In the genomic region with DNA sequence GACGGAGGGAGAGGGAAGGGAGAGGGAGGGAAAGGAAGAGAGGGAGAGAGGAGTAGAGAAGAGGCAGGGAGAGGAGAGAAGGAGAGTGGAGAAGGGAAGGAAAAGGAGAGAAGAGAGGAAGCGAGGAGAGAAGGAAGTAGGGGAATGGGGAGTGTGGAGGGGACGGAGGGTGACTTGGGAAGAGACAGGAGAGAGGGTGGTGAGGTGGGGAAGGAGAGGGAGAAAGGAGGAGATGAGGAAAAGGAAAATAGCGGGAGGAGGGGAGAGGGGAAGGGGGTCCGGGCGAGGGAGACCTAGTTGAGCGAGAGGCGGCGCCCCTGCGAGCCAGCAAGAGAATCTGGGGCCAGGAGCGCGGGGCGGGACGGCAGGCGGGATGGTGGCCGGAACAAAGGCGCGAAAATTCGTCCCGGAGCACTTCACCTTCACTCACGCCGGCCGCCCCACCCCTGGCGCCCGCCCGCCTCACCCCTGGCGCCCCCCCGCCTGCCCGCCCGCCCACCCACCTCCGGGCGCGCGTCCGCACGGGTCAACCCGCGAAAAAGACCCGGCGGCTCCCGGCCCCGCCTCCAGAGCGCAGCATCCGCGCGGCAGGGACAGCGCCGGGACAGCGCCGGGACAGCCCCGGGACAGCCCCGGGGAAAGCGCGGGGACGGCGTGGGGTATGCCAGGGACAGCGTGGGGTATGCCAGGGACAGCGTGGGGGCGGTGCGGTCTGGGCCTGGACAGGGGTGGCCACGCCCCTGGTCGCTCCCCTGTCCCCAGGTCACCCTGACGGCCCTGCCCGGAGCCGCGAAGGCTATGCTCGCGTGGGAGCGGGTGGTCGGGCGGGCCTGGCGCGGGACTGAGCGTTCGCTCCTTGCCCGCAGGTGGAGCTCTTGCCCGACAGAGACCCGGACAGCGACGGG, we compare ENCODE assay signal across 8 cellular contexts. TPM values are rescaled to one million over a fixed set of nuclear protein-coding genes. Genes with fewer than 3 reads are reported as not detected.
DNase-seq lines count a peak whose midpoint lies in the region; ATAC-seq, FAIRE-seq and TF ChIP-seq lines count a peak whose summit lies in the region.

No MANE protein-coding gene starts in this region.

- H4K20me1 ChIP-seq in keratinocyte (ENCODE audit: control insufficient read depth, extremely low read depth, insufficient read depth, low read length): peaks cover 2% of the 10 kb centered on the region

- H3K9ac ChIP-seq in keratinocyte (ENCODE audit: control insufficient read depth, extremely low read depth, insufficient read depth, low read length): no peak overlapping the region

- WGBS in prostate gland: 2% methylated on average over 41 of the region's 80 CpGs

- H3K27me3 ChIP-seq in left ventricle myocardium inferior (ENCODE audit: low read depth) (peaks cover 87% of the 10 kb centered on the region), keratinocyte (ENCODE audit: control insufficient read depth, extremely low read depth, insufficient read depth, low read length) (peaks cover 59% of the 10 kb centered on the region), prostate gland (replicated peaks; ENCODE audit: insufficient read depth) (peaks cover 26% of the 10 kb centered on the region)

- FAIRE-seq in keratinocyte (lab: Jason Lieb, UNC): no peak

- no peak overlapping the region for H3K27ac ChIP-seq in left ventricle myocardium inferior (replicated peaks)
- no peak overlapping the region for H3K27ac ChIP-seq in VCaP
- H3K27ac ChIP-seq in keratinocyte (ENCODE audit: control insufficient read depth, insufficient read depth, low read length): no peak overlapping the region
- no peak overlapping the region for H3K27ac ChIP-seq in prostate gland

- H3K4me2 ChIP-seq in keratinocyte (ENCODE audit: control insufficient read depth, extremely low read depth, insufficient read depth, low read depth, low read length): peak overlapping the region; percentile 17

- no peak overlapping the region for H2AFZ ChIP-seq in keratinocyte (ENCODE audit: control insufficient read depth, low read length)

- H3K9me1 ChIP-seq in keratinocyte (ENCODE audit: control insufficient read depth, extremely low read depth, insufficient read depth, low read length): no peaks in the 10 kb centered on the region

- H3K4me1 ChIP-seq in left ventricle myocardium inferior (peaks cover 25% of the 10 kb centered on the region), keratinocyte (ENCODE audit: control insufficient read depth, extremely low read depth, insufficient read depth, low read length) (no peaks in the 10 kb centered on the region), prostate gland (replicated peaks) (no peaks in the 10 kb centered on the region)

- H3K4me3 ChIP-seq in left ventricle myocardium inferior (peak overlapping the region; percentile 50), keratinocyte (ENCODE audit: control insufficient read depth in 2 of 3, extremely low read depth in 1 of 3, insufficient read depth in 2 of 3, low read depth in 1 of 3, low read length in 3 of 3) (no peak overlapping the region), prostate gland (peak overlapping the region in 1 of 2 donors; percentile 2)

- ATAC-seq in left cardiac atrium: no peak
- no peak for ATAC-seq in GM18498 (IDR thresholded peaks at IDR 0.05; ENCODE audit: unreplicated experiment)

- no peaks in the 10 kb centered on the region for H3K79me2 ChIP-seq in keratinocyte (ENCODE audit: control insufficient read depth, insufficient read depth, low read length)

- no peak for TF ChIP-seq CTCF in left ventricle myocardium inferior (IDR thresholded peaks at IDR 0.05; ENCODE audit: borderline replicate concordance)
- TF ChIP-seq CTCF in VCaP (conservative IDR thresholded peaks at IDR 0.05): peak; percentile 64
- TF ChIP-seq CTCF in keratinocyte (optimal IDR thresholded peaks at IDR 0.05 in 1 of 3, IDR thresholded peaks at IDR 0.05 in 1 of 3, conservative IDR thresholded peaks at IDR 0.05 in 1 of 3; ENCODE audit: extremely low read depth in 1 of 3, insufficient read depth in 2 of 3, low read length in 3 of 3): peak in 2 of 3 experiments; percentile 57 to 60
- no peak for TF ChIP-seq CTCF in prostate gland (IDR thresholded peaks at IDR 0.05)

- H3K36me3 ChIP-seq in left ventricle myocardium inferior: no peaks in the 10 kb centered on the region
- H3K36me3 ChIP-seq in keratinocyte (ENCODE audit: control insufficient read depth in 2 of 2, extremely low read depth in 1 of 2, insufficient read depth in 2 of 2, low read length in 2 of 2): no peaks in the 10 kb centered on the region
- no peaks in the 10 kb centered on the region for H3K36me3 ChIP-seq in prostate gland

- dilution Hi-C loops in keratinocyte (cut with MboI; ENCODE audit: extremely low pct_ligation_motif_present, low sequenced_read_pairs): no loop called here

- H3K9me3 ChIP-seq in left ventricle myocardium inferior (replicated peaks) (no peaks in the 10 kb centered on the region), keratinocyte (ENCODE audit: control insufficient read depth, low read depth, low read length) (no peaks in the 10 kb centered on the region), prostate gland (no peaks in the 10 kb centered on the region)

- intact Hi-C loops in left ventricle myocardium inferior (cut with micrococcal nuclease): no loop called here
- intact Hi-C loops in left cardiac atrium (cut with DNase I): no loop called here
- intact Hi-C loops in prostate gland (cut with DNase I): loop anchor here (2.0 kb wide), 1 partner anchor 118 kb away; no protein-coding TSS in a partner anchor

- TF ChIP-seq POLR2A in prostate gland (IDR thresholded peaks at IDR 0.05): no peak

- DNase-seq in left ventricle myocardium inferior: no peak
- DNase-seq in left cardiac atrium: no peak
- DNase-seq in keratinocyte (ENCODE audit: low read depth, low spot score): no peak
- no peak for DNase-seq in activated effector memory CD4-positive, alpha-beta T cell treated with Interleukin-2 at 50 U/mL for 16 hours
- DNase-seq in prostate gland (ENCODE audit: low spot score): no peak
- DNase-seq in kidney glomerular epithelial cell (lab: John Stamatoyannopoulos, UW): no peak

RNA-seq across cellular contexts. Expression of a gene that starts 4.2 kb away (rescaled TPM):
- not detected for total RNA-seq in left ventricle myocardium inferior
- not detected for total RNA-seq in left cardiac atrium
- not detected in 3 replicates for polyA plus RNA-seq in keratinocyte
- not detected for polyA plus RNA-seq in keratinocyte (2011; ENCODE audit: low read depth)
- not detected in 2 replicates for polyA plus RNA-seq in keratinocyte (2011; cell fraction: cytosol; rRNA removed)
- not detected in 2 replicates for polyA plus RNA-seq in keratinocyte (2011; cell fraction: nucleus; rRNA removed)
- not detected in 2 replicates for polyA plus RNA-seq in keratinocyte (2012; ENCODE audit: low replicate concordance)
- not detected in 3 replicates for polyA minus RNA-seq in keratinocyte
- polyA minus RNA-seq in keratinocyte (2011; cell fraction: cytosol; rRNA and poly(A)+ RNA removed): not detected
- polyA minus RNA-seq in keratinocyte (2011; cell fraction: nucleus; rRNA and poly(A)+ RNA removed): not detected in 2 replicates
- total RNA-seq in prostate gland: 1 to 10 TPM; 3.9 to 5.8 TPM

Comparison
In these comparisons a context has a peak if more than half of its experiments do, and no peak if none do; other contexts are left out.
1. CTCF ChIP-seq: peak in VCaP (single experiment) and keratinocyte (2 of 3); none in left ventricle myocardium inferior (single experiment) and prostate gland (0 of 4).